Comparison of ENCODE assay signal across 41 cellular contexts in genomic region chr16:50428742-50429141, GRCh38.
"Had no signal": no experiment of that assay in that cellular context is flagged by ENCODE, and none has a peak within 500 bp of the region (broad histone marks: within the 10 kb centered on the region; RNA-seq: fewer than 3 reads in every experiment).

No MANE protein-coding gene starts in this region.

- FAIRE-seq: astrocyte, bronchial epithelial cell had no signal

- H3K36me3 ChIP-seq: adrenal gland, ascending aorta, brain microvascular endothelial cell, breast epithelium, cardiac muscle cell had no signal

- H3K4me1 ChIP-seq: adrenal gland, ascending aorta, body of pancreas, breast epithelium had no signal

- ATAC-seq: activated naive CD4-positive, alpha-beta T cell treated with anti-CD3 and anti-CD28 coated beads, Interleukin-2, amount 50 U/mL, for 72 hours; activated naive CD8-positive, alpha-beta T cell treated with anti-CD3 and anti-CD28 coated beads, Interleukin-2, amount 50 U/mL, for 24 hours; activated T-cell treated with anti-CD3 and anti-CD28 coated beads, Interleukin-2, amount 50 U/mL, for 4 hours; activated T-cell treated with anti-CD3 and anti-CD28 coated beads, Interleukin-2, amount 50 U/mL, for 72 hours; activated T-helper 17 cell treated with anti-CD3 and anti-CD28 coated beads, Interleukin-2, amount 50 U/mL, for 72 hours; body of pancreas had no signal

- H3K9me3 ChIP-seq: adrenal gland, ascending aorta, body of pancreas, breast epithelium had no signal

- H3K27ac Mint-ChIP-seq: activated naive CD4-positive, alpha-beta T cell treated with anti-CD3 and anti-CD28 coated beads for 36 hours; activated naive CD4-positive, alpha-beta T cell treated with anti-CD3 and anti-CD28 coated beads, Interleukin-2, amount 10 ng/mL, durations not matched to agents 7 days and 5 days; activated naive CD4-positive, alpha-beta T cell treated with anti-CD3 and anti-CD28 coated beads, Interleukin-2, amount 50 U/mL, for 24 hours; activated naive CD4-positive, alpha-beta T cell treated with anti-CD3 and anti-CD28 coated beads, Interleukin-2, amount 50 U/mL, for 72 hours; activated naive CD8-positive, alpha-beta T cell; activated naive CD8-positive, alpha-beta T cell treated with anti-CD3 and anti-CD28 coated beads for 36 hours; activated naive CD8-positive, alpha-beta T cell treated with anti-CD3 and anti-CD28 coated beads, Interleukin-2, amount 10 ng/mL, durations not matched to agents 7 days and 5 days; activated naive CD8-positive, alpha-beta T cell treated with anti-CD3 and anti-CD28 coated beads, Interleukin-2, amount 50 U/mL, for 24 hours; activated T-cell treated with anti-CD3 and anti-CD28 coated beads, Interleukin-2, amount 50 U/mL, for 24 hours; activated T-cell treated with anti-CD3 and anti-CD28 coated beads, Interleukin-2, amount 50 U/mL, for 72 hours; activated T-helper 1 cell treated with anti-CD3 and anti-CD28 coated beads, Interleukin-12 subunit alpha, Interleukin-12 subunit beta, Interleukin-2, Interleukin-4 antibody, amounts not matched to agents 30 ng/mL and 10 ng/mL and 1 ng/mL, durations not matched to agents 14 hours and 24 hours and 36 hours; activated T-helper 17 cell treated with anti-CD3 and anti-CD28 coated beads, Interleukin-2, amount 50 U/mL, for 72 hours; activated T-helper 2 cell treated with anti-CD3 and anti-CD28 coated beads, Interferon-gamma antibody, Interleukin-2, Interleukin-4, amounts not matched to agents 10 μg/mL and 5 μg/mL and 100 μg/mL, durations not matched to agents 14 hours and 24 hours and 36 hours; brain had no signal

- H3K4me3 Mint-ChIP-seq: activated naive CD4-positive, alpha-beta T cell treated with anti-CD3 and anti-CD28 coated beads for 36 hours; activated naive CD4-positive, alpha-beta T cell treated with anti-CD3 and anti-CD28 coated beads, Interleukin-2, amount 10 ng/mL, durations not matched to agents 7 days and 5 days; activated naive CD4-positive, alpha-beta T cell treated with anti-CD3 and anti-CD28 coated beads, Interleukin-2, amount 50 U/mL, for 24 hours; activated naive CD8-positive, alpha-beta T cell; activated naive CD8-positive, alpha-beta T cell treated with anti-CD3 and anti-CD28 coated beads for 36 hours; activated naive CD8-positive, alpha-beta T cell treated with anti-CD3 and anti-CD28 coated beads, Interleukin-2, amount 10 ng/mL, durations not matched to agents 7 days and 5 days; activated naive CD8-positive, alpha-beta T cell treated with anti-CD3 and anti-CD28 coated beads, Interleukin-2, amount 50 U/mL, for 24 hours; activated T-cell treated with anti-CD3 and anti-CD28 coated beads, Interleukin-2, amount 50 U/mL, for 24 hours; activated T-cell treated with anti-CD3 and anti-CD28 coated beads, Interleukin-2, amount 50 U/mL, for 4 hours; activated T-cell treated with anti-CD3 and anti-CD28 coated beads, Interleukin-2, amount 50 U/mL, for 72 hours; activated T-helper 1 cell treated with anti-CD3 and anti-CD28 coated beads, Interleukin-12 subunit alpha, Interleukin-12 subunit beta, Interleukin-2, Interleukin-4 antibody, amounts not matched to agents 30 ng/mL and 10 ng/mL and 1 ng/mL, durations not matched to agents 14 hours and 24 hours and 36 hours; activated T-helper 17 cell treated with anti-CD3 and anti-CD28 coated beads, Interleukin-2, amount 50 U/mL, for 72 hours; brain; central memory CD8-positive, alpha-beta T cell had no signal

- DNase-seq: activated effector memory CD4-positive, alpha-beta T cell treated with anti-CD3 and anti-CD28 coated beads, Interleukin-2, amount 50 U/mL, for 16 hours; activated effector memory CD4-positive, alpha-beta T cell treated with Interleukin-2 at 50 U/mL for 16 hours; activated gamma-delta T cell; activated gamma-delta T cell treated with Interleukin-2 at 50 U/mL for 16 hours; activated naive CD4-positive, alpha-beta T cell; activated naive CD4-positive, alpha-beta T cell treated with anti-CD3 and anti-CD28 coated beads for 36 hours; activated naive CD4-positive, alpha-beta T cell treated with anti-CD3 and anti-CD28 coated beads, Interleukin-2, amount 10 ng/mL, durations not matched to agents 7 days and 5 days; activated naive CD4-positive, alpha-beta T cell treated with anti-CD3 and anti-CD28 coated beads, Interleukin-2, amount 50 U/mL, for 16 hours; activated naive CD4-positive, alpha-beta T cell treated with Interleukin-2 at 50 U/mL for 16 hours; activated naive CD8-positive, alpha-beta T cell treated with anti-CD3 and anti-CD28 coated beads for 36 hours; activated naive CD8-positive, alpha-beta T cell treated with anti-CD3 and anti-CD28 coated beads, Interleukin-2, amount 10 ng/mL, durations not matched to agents 7 days and 5 days; activated naive CD8-positive, alpha-beta T cell treated with anti-CD3 and anti-CD28 coated beads, Interleukin-2, amount 50 U/mL, for 24 hours; activated T-cell treated with anti-CD3 and anti-CD28 coated beads for 4 hours; activated T-cell treated with anti-CD3 and anti-CD28 coated beads, Interleukin-2, amount 50 U/mL, for 1 hour; activated T-cell treated with anti-CD3 and anti-CD28 coated beads, Interleukin-2, amount 50 U/mL, for 24 hours; activated T-cell treated with anti-CD3 and anti-CD28 coated beads, Interleukin-2, amount 50 U/mL, for 4 hours; activated T-cell treated with anti-CD3 and anti-CD28 coated beads, Interleukin-2, amount 50 U/mL, for 48 hours; activated T-cell treated with anti-CD3 and anti-CD28 coated beads, Interleukin-2, amount 50 U/mL, for 72 hours; adrenal gland; amniotic stem cell; amygdala; anterior cingulate cortex; aorta; body of pancreas; brain microvascular endothelial cell; caudate nucleus; central memory CD4-positive, alpha-beta T cell; cerebellar nuclear complex had no signal

- H3K9me3 Mint-ChIP-seq: activated naive CD4-positive, alpha-beta T cell treated with anti-CD3 and anti-CD28 coated beads for 36 hours; activated naive CD4-positive, alpha-beta T cell treated with anti-CD3 and anti-CD28 coated beads, Interleukin-2, amount 10 ng/mL, durations not matched to agents 7 days and 5 days; activated naive CD4-positive, alpha-beta T cell treated with anti-CD3 and anti-CD28 coated beads, Interleukin-2, amount 50 U/mL, for 24 hours; activated naive CD8-positive, alpha-beta T cell treated with anti-CD3 and anti-CD28 coated beads for 36 hours; activated naive CD8-positive, alpha-beta T cell treated with anti-CD3 and anti-CD28 coated beads, Interleukin-2, amount 10 ng/mL, durations not matched to agents 7 days and 5 days; activated naive CD8-positive, alpha-beta T cell treated with anti-CD3 and anti-CD28 coated beads, Interleukin-2, amount 50 U/mL, for 24 hours; activated T-cell treated with anti-CD3 and anti-CD28 coated beads, Interleukin-2, amount 50 U/mL, for 24 hours; activated T-cell treated with anti-CD3 and anti-CD28 coated beads, Interleukin-2, amount 50 U/mL, for 4 hours; activated T-cell treated with anti-CD3 and anti-CD28 coated beads, Interleukin-2, amount 50 U/mL, for 72 hours; activated T-helper 1 cell treated with anti-CD3 and anti-CD28 coated beads, Interleukin-12 subunit alpha, Interleukin-12 subunit beta, Interleukin-2, Interleukin-4 antibody, amounts not matched to agents 30 ng/mL and 10 ng/mL and 1 ng/mL, durations not matched to agents 14 hours and 24 hours and 36 hours; activated T-helper 17 cell treated with anti-CD3 and anti-CD28 coated beads, Interleukin-2, amount 50 U/mL, for 72 hours; activated T-helper 2 cell treated with anti-CD3 and anti-CD28 coated beads, Interferon-gamma antibody, Interleukin-2, Interleukin-4, amounts not matched to agents 10 μg/mL and 5 μg/mL and 100 μg/mL, durations not matched to agents 14 hours and 24 hours and 36 hours; central memory CD8-positive, alpha-beta T cell had no signal

- H3K4me1 Mint-ChIP-seq: activated naive CD4-positive, alpha-beta T cell treated with anti-CD3 and anti-CD28 coated beads, Interleukin-2, amount 10 ng/mL, durations not matched to agents 7 days and 5 days; activated naive CD4-positive, alpha-beta T cell treated with anti-CD3 and anti-CD28 coated beads, Interleukin-2, amount 50 U/mL, for 24 hours; activated naive CD8-positive, alpha-beta T cell treated with anti-CD3 and anti-CD28 coated beads for 36 hours; activated naive CD8-positive, alpha-beta T cell treated with anti-CD3 and anti-CD28 coated beads, Interleukin-2, amount 10 ng/mL, durations not matched to agents 7 days and 5 days; activated naive CD8-positive, alpha-beta T cell treated with anti-CD3 and anti-CD28 coated beads, Interleukin-2, amount 50 U/mL, for 24 hours; activated T-helper 17 cell treated with anti-CD3 and anti-CD28 coated beads, Interleukin-2, amount 50 U/mL, for 72 hours; central memory CD8-positive, alpha-beta T cell had no signal

- H3K4me3 ChIP-seq: adrenal gland, ascending aorta, body of pancreas, breast epithelium, cardiac muscle cell had no signal

- H3K27ac ChIP-seq: adrenal gland, ascending aorta, body of pancreas, brain microvascular endothelial cell, breast epithelium, cardiac muscle cell had no signal

- H3K36me3 Mint-ChIP-seq: activated naive CD4-positive, alpha-beta T cell treated with anti-CD3 and anti-CD28 coated beads, Interleukin-2, amount 10 ng/mL, durations not matched to agents 7 days and 5 days; activated naive CD4-positive, alpha-beta T cell treated with anti-CD3 and anti-CD28 coated beads, Interleukin-2, amount 50 U/mL, for 72 hours; activated naive CD8-positive, alpha-beta T cell; activated naive CD8-positive, alpha-beta T cell treated with anti-CD3 and anti-CD28 coated beads for 36 hours; activated naive CD8-positive, alpha-beta T cell treated with anti-CD3 and anti-CD28 coated beads, Interleukin-2, amount 10 ng/mL, durations not matched to agents 7 days and 5 days; brain had no signal

- H3K27me3 ChIP-seq: adrenal gland, ascending aorta, body of pancreas, brain microvascular endothelial cell had no signal
